ENCODE assay signal across 28 cellular contexts in genomic region chr3:74127261-74127660, GRCh38.
"Had no signal": no experiment of that assay in that cellular context is flagged by ENCODE, and none has a peak within 500 bp of the region (broad histone marks: within the 10 kb centered on the region; RNA-seq: fewer than 3 reads in every experiment).

No MANE protein-coding gene starts in this region.

- H3K27me3 Mint-ChIP-seq: stimulated activated memory B cell treated with anti-CD40 and anti-IgM and Interleukin-4, amounts not matched to agents 10 μg/mL and 1 μg/mL and 100 μg/mL, for 72 hours; stimulated activated naive B cell treated with anti-CD40 and anti-IgM and Interleukin-4, amounts not matched to agents 10 μg/mL and 1 μg/mL and 100 μg/mL, for 72 hours; stimulated activated naive CD8-positive, alpha-beta T cell treated with anti-CD3 and anti-CD28 coated beads, Interleukin-15, amount 100 ng/mL, for 72 hours; stimulated activated naive CD8-positive, alpha-beta T cell treated with anti-CD3 and anti-CD28 coated beads, Interleukin-15, Interleukin-2, amounts not matched to agents 100 ng/mL and 50 ng/mL, for 24 hours; type B pancreatic cell had no signal

- DNase-seq: stimulated activated CD4-positive, alpha-beta T cell treated with anti-CD3 and anti-CD28 coated beads, Interleukin-2, amount 100 ng/mL, for 48 hours; stimulated activated CD4-positive, alpha-beta T cell treated with anti-CD3 and anti-CD28 coated beads, Interleukin-4, amount 100 ng/mL, for 1 hour; stimulated activated CD4-positive, alpha-beta T cell treated with anti-CD3 and anti-CD28 coated beads, Interleukin-4, amount 100 ng/mL, for 24 hours; stimulated activated CD4-positive, alpha-beta T cell treated with anti-CD3 and anti-CD28 coated beads, Interleukin-4, amount 100 ng/mL, for 4 hours; stimulated activated CD8-positive, alpha-beta memory T cell treated with anti-CD3 and anti-CD28 coated beads, Interleukin-4, amount 100 ng/mL, for 48 hours; stimulated activated naive B cell treated with anti-CD40 and anti-IgM and Interleukin-4, amounts not matched to agents 10 μg/mL and 1 μg/mL and 100 μg/mL, for 72 hours; stimulated activated naive CD4-positive, alpha-beta T cell; stimulated activated naive CD4-positive, alpha-beta T cell treated with Interleukin-2 at 50 U/mL for 16 hours; stimulated activated naive CD8-positive, alpha-beta T cell treated with anti-CD3 and anti-CD28 coated beads, Interleukin-15, amount 100 ng/mL, for 72 hours; stimulated activated naive CD8-positive, alpha-beta T cell treated with anti-CD3 and anti-CD28 coated beads, Interleukin-15, Interleukin-2, amounts not matched to agents 100 U/mL and 50 U/mL, for 24 hours; stomach; substantia nigra; testis; thyroid gland; tibial artery; transverse colon; trophoblast cell; upper lobe of left lung; upper lobe of right lung; uterus had no signal

- H3K36me3 Mint-ChIP-seq: stimulated activated effector memory CD8-positive, alpha-beta T cell treated with anti-CD3 and anti-CD28 coated beads, Interleukin-12 subunit alpha, Interleukin-12 subunit beta, amount 100 ng/mL, for 72 hours; stimulated activated memory B cell treated with anti-CD40 and anti-IgM and Interleukin-4, amounts not matched to agents 10 μg/mL and 1 μg/mL and 100 μg/mL, for 72 hours; stimulated activated naive B cell treated with anti-CD40 and anti-IgM and Interleukin-4, amounts not matched to agents 10 μg/mL and 1 μg/mL and 100 μg/mL, for 72 hours; type B pancreatic cell had no signal

- H3K4me1 Mint-ChIP-seq: stimulated activated effector memory CD8-positive, alpha-beta T cell treated with anti-CD3 and anti-CD28 coated beads, Interleukin-12 subunit alpha, Interleukin-12 subunit beta, amount 100 ng/mL, for 72 hours; stimulated activated memory B cell treated with anti-CD40 and anti-IgM and Interleukin-4, amounts not matched to agents 10 μg/mL and 1 μg/mL and 100 μg/mL, for 72 hours; stimulated activated naive B cell treated with anti-CD40 and anti-IgM and Interleukin-4, amounts not matched to agents 10 μg/mL and 1 μg/mL and 100 μg/mL, for 72 hours; stimulated activated naive CD8-positive, alpha-beta T cell treated with anti-CD3 and anti-CD28 coated beads, Interleukin-15, amount 100 ng/mL, for 72 hours had no signal

- H3K27ac Mint-ChIP-seq: stimulated activated effector memory CD8-positive, alpha-beta T cell treated with anti-CD3 and anti-CD28 coated beads, Interleukin-12 subunit alpha, Interleukin-12 subunit beta, amount 100 ng/mL, for 72 hours; stimulated activated memory B cell treated with anti-CD40 and anti-IgM and Interleukin-4, amounts not matched to agents 10 μg/mL and 1 μg/mL and 100 μg/mL, for 72 hours; stimulated activated naive B cell treated with anti-CD40 and anti-IgM and Interleukin-4, amounts not matched to agents 10 μg/mL and 1 μg/mL and 100 μg/mL, for 72 hours; stimulated activated naive CD8-positive, alpha-beta T cell treated with anti-CD3 and anti-CD28 coated beads, Interleukin-15, amount 100 ng/mL, for 72 hours; stimulated activated naive CD8-positive, alpha-beta T cell treated with anti-CD3 and anti-CD28 coated beads, Interleukin-15, Interleukin-2, amounts not matched to agents 100 ng/mL and 50 ng/mL, for 24 hours; type B pancreatic cell had no signal

- H3K4me3 Mint-ChIP-seq: stimulated activated effector memory CD8-positive, alpha-beta T cell treated with anti-CD3 and anti-CD28 coated beads, Interleukin-12 subunit alpha, Interleukin-12 subunit beta, amount 100 ng/mL, for 72 hours; stimulated activated memory B cell treated with anti-CD40 and anti-IgM and Interleukin-4, amounts not matched to agents 10 μg/mL and 1 μg/mL and 100 μg/mL, for 72 hours; stimulated activated naive B cell treated with anti-CD40 and anti-IgM and Interleukin-4, amounts not matched to agents 10 μg/mL and 1 μg/mL and 100 μg/mL, for 72 hours; stimulated activated naive CD8-positive, alpha-beta T cell treated with anti-CD3 and anti-CD28 coated beads, Interleukin-15, amount 100 ng/mL, for 72 hours; stimulated activated naive CD8-positive, alpha-beta T cell treated with anti-CD3 and anti-CD28 coated beads, Interleukin-15, Interleukin-2, amounts not matched to agents 100 ng/mL and 50 ng/mL, for 24 hours; type B pancreatic cell had no signal

- H3K4me3 ChIP-seq: stomach, suprapubic skin, testis, thoracic aorta, thyroid gland, tibial artery, tibial nerve, transverse colon, upper lobe of left lung, upper lobe of right lung, uterus, vagina had no signal
